ENCODE assay signal across 3 cellular contexts in the genomic region with DNA sequence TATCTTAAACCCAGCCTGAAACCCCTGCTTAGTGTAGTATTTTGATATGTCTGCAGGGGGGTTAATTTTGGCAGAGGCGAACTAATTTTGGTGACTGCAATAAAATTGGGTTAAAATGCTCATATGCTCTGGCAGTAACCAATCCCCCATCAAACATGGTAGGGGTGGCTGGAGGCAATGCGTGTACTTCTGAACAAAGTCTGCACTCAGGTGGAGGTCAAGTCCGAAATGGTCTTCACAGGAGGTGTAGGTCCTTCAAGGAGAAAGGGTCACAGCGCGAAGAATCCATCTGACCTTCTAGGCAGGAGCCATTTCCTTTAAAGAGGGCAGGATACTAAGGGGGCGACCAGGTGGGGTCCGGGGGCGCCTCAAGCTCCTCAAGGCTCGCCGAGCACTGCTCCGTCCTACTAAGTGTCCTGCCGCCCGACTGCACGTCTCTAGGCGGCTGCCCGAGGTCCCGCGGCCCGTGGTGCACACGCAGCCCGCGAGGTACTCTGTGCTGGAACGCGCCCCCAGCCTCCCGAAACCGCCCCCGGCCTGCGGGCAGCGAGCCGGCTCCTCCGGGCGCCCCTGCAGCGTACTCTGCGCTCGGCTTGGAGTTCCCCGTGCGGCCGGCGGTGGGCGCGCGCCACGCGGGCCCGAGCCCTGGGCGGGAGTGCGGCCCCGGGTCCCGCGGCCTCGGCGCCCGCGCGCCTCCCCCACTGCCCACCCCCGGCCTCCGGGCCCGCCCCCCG.
TF ChIP-seq lines count a peak whose summit lies in the region.

No MANE protein-coding gene starts in this region.

TF ChIP-seq in HEK293, 187 proteins besides CTCF, POLR2A, EP300 and RAD21 (continues in another document):
- TF ChIP-seq, protein P1, sequence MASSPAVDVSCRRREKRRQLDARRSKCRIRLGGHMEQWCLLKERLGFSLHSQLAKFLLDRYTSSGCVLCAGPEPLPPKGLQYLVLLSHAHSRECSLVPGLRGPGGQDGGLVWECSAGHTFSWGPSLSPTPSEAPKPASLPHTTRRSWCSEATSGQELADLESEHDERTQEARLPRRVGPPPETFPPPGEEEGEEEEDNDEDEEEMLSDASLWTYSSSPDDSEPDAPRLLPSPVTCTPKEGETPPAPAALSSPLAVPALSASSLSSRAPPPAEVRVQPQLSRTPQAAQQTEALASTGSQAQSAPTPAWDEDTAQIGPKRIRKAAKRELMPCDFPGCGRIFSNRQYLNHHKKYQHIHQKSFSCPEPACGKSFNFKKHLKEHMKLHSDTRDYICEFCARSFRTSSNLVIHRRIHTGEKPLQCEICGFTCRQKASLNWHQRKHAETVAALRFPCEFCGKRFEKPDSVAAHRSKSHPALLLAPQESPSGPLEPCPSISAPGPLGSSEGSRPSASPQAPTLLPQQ (tag by site-specific recombination; IDR thresholded peaks at IDR 0.05): peak; percentile 30; the same call in 1 of the 2 replicates
- TF ChIP-seq, protein P2, sequence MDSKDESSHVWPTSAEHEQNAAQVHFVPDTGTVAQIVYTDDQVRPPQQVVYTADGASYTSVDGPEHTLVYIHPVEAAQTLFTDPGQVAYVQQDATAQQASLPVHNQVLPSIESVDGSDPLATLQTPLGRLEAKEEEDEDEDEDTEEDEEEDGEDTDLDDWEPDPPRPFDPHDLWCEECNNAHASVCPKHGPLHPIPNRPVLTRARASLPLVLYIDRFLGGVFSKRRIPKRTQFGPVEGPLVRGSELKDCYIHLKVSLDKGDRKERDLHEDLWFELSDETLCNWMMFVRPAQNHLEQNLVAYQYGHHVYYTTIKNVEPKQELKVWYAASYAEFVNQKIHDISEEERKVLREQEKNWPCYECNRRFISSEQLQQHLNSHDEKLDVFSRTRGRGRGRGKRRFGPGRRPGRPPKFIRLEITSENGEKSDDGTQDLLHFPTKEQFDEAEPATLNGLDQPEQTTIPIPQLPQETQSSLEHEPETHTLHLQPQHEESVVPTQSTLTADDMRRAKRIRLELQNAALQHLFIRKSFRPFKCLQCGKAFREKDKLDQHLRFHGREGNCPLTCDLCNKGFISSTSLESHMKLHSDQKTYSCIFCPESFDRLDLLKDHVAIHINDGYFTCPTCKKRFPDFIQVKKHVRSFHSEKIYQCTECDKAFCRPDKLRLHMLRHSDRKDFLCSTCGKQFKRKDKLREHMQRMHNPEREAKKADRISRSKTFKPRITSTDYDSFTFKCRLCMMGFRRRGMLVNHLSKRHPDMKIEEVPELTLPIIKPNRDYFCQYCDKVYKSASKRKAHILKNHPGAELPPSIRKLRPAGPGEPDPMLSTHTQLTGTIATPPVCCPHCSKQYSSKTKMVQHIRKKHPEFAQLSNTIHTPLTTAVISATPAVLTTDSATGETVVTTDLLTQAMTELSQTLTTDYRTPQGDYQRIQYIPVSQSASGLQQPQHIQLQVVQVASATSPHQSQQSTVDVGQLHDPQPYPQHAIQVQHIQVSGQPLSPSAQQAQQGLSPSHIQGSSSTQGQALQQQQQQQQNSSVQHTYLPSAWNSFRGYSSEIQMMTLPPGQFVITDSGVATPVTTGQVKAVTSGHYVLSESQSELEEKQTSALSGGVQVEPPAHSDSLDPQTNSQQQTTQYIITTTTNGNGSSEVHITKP (tag by site-specific recombination; IDR thresholded peaks at IDR 0.05): peak; percentile 88
- TF ChIP-seq ZNF514 (tag by site-specific recombination; IDR thresholded peaks at IDR 0.05): no peak
- TF ChIP-seq PATZ1 (tag by site-specific recombination; IDR thresholded peaks at IDR 0.05): peak; percentile 68

TF ChIP-seq in SK-N-SH treated with all-trans-retinoic acid at 6 μM for 48 hours, 23 proteins besides CTCF, POLR2A, EP300 and RAD21:
- TF ChIP-seq, protein P3, sequence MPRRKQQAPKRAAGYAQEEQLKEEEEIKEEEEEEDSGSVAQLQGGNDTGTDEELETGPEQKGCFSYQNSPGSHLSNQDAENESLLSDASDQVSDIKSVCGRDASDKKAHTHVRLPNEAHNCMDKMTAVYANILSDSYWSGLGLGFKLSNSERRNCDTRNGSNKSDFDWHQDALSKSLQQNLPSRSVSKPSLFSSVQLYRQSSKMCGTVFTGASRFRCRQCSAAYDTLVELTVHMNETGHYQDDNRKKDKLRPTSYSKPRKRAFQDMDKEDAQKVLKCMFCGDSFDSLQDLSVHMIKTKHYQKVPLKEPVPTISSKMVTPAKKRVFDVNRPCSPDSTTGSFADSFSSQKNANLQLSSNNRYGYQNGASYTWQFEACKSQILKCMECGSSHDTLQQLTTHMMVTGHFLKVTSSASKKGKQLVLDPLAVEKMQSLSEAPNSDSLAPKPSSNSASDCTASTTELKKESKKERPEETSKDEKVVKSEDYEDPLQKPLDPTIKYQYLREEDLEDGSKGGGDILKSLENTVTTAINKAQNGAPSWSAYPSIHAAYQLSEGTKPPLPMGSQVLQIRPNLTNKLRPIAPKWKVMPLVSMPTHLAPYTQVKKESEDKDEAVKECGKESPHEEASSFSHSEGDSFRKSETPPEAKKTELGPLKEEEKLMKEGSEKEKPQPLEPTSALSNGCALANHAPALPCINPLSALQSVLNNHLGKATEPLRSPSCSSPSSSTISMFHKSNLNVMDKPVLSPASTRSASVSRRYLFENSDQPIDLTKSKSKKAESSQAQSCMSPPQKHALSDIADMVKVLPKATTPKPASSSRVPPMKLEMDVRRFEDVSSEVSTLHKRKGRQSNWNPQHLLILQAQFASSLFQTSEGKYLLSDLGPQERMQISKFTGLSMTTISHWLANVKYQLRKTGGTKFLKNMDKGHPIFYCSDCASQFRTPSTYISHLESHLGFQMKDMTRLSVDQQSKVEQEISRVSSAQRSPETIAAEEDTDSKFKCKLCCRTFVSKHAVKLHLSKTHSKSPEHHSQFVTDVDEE (CRISPR knock-in tag; IDR thresholded peaks at IDR 0.05): no peak
- TF ChIP-seq ARNTL (CRISPR knock-in tag; IDR thresholded peaks at IDR 0.05; ENCODE audit: borderline replicate concordance, low read depth) (no peak), CREB5 (CRISPR knock-in tag; IDR thresholded peaks at IDR 0.05; ENCODE audit: low read depth) (no peak), ZNF8 (CRISPR knock-in tag; IDR thresholded peaks at IDR 0.05) (no peak), ZNF70 (CRISPR knock-in tag; IDR thresholded peaks at IDR 0.05) (no peak), TOX (CRISPR knock-in tag; IDR thresholded peaks at IDR 0.05; ENCODE audit: borderline replicate concordance) (no peak), ISL1 (CRISPR knock-in tag; IDR thresholded peaks at IDR 0.05) (no peak), OSR1 (CRISPR knock-in tag; IDR thresholded peaks at IDR 0.05) (no peak), PPARA (CRISPR knock-in tag; IDR thresholded peaks at IDR 0.05; ENCODE audit: borderline replicate concordance) (no peak)
- TF ChIP-seq, protein P4, sequence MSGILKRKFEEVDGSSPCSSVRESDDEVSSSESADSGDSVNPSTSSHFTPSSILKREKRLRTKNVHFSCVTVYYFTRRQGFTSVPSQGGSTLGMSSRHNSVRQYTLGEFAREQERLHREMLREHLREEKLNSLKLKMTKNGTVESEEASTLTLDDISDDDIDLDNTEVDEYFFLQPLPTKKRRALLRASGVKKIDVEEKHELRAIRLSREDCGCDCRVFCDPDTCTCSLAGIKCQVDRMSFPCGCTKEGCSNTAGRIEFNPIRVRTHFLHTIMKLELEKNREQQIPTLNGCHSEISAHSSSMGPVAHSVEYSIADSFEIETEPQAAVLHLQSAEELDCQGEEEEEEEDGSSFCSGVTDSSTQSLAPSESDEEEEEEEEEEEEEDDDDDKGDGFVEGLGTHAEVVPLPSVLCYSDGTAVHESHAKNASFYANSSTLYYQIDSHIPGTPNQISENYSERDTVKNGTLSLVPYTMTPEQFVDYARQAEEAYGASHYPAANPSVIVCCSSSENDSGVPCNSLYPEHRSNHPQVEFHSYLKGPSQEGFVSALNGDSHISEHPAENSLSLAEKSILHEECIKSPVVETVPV (CRISPR knock-in tag; IDR thresholded peaks at IDR 0.05): no peak

TF ChIP-seq in GM12878, 131 proteins besides CTCF, POLR2A, EP300 and RAD21 (continued from another document):
- no peak for TF ChIP-seq EGR1 (IDR thresholded peaks at IDR 0.05; ENCODE audit: borderline replicate concordance in 1 of 2, low read depth in 2 of 2, low read length in 2 of 2)
- no peak for TF ChIP-seq CEBPB (IDR thresholded peaks at IDR 0.05; ENCODE audit: borderline replicate concordance in 1 of 2, low read depth in 2 of 2, low read length in 2 of 2)
- no peak for TF ChIP-seq CEBPZ (IDR thresholded peaks at IDR 0.05; ENCODE audit: low read depth, low read length)
- TF ChIP-seq, protein P5, sequence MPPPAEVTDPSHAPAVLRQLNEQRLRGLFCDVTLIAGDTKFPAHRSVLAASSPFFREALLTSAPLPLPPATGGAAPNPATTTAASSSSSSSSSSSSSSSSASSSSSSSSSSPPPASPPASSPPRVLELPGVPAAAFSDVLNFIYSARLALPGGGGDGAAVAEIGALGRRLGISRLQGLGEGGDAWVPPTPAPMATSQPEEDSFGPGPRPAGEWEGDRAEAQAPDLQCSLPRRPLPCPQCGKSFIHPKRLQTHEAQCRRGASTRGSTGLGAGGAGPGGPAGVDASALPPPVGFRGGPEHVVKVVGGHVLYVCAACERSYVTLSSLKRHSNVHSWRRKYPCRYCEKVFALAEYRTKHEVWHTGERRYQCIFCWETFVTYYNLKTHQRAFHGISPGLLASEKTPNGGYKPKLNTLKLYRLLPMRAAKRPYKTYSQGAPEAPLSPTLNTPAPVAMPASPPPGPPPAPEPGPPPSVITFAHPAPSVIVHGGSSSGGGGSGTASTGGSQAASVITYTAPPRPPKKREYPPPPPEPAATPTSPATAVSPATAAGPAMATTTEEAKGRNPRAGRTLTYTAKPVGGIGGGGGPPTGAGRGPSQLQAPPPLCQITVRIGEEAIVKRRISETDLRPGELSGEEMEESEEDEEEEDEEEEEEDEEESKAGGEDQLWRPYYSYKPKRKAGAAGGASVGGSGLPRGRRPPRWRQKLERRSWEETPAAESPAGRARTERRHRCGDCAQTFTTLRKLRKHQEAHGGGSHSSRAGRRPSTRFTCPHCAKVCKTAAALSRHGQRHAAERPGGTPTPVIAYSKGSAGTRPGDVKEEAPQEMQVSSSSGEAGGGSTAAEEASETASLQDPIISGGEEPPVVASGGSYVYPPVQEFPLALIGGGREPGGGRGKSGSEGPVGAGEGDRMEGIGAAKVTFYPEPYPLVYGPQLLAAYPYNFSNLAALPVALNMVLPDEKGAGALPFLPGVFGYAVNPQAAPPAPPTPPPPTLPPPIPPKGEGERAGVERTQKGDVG (CRISPR knock-in tag; IDR thresholded peaks at IDR 0.05): no peak
- TF ChIP-seq E4F1 (IDR thresholded peaks at IDR 0.05; ENCODE audit: borderline replicate concordance, partially characterized antibody): no peak
TF ChIP-seq in GM12878: peak in this region for 2.
